Comparison of ENCODE assay signal across 1 cellular context in genomic region chr5:172187118-172188032, GRCh38.
TF ChIP-seq lines count a peak whose summit lies in the region.

No MANE protein-coding gene starts in this region.

TF ChIP-seq in HEK293, 187 proteins besides CTCF, POLR2A, EP300 and RAD21 (continued from another document):
- TF ChIP-seq ZNF473 (tag by site-specific recombination; IDR thresholded peaks at IDR 0.05) (no peak), MEIS1 (CRISPR knock-in tag; IDR thresholded peaks at IDR 0.05; ENCODE audit: borderline replicate concordance) (no peak), ZNF341 (tag by site-specific recombination; IDR thresholded peaks at IDR 0.05; ENCODE audit: low read depth) (no peak), ZNF623 (tag by site-specific recombination; IDR thresholded peaks at IDR 0.05) (no peak), ZNF362 (tag by site-specific recombination; IDR thresholded peaks at IDR 0.05) (0 out of 2 replicates have a peak, but pooled peaks have one; percentile 30), ZBTB17 (tag by site-specific recombination; IDR thresholded peaks at IDR 0.05) (peak; percentile 84), HOXA7 (CRISPR knock-in tag; IDR thresholded peaks at IDR 0.05; ENCODE audit: borderline replicate concordance) (no peak), ZBTB20 (tag by site-specific recombination; IDR thresholded peaks at IDR 0.05) (peak; percentile 63)
TF ChIP-seq in HEK293: peak in this region for 37.
